ENCODE assay signal across 8 cellular contexts in genomic region chr17:17812211-17813054, GRCh38. TPM values are rescaled to one million over a fixed set of nuclear protein-coding genes. Genes with fewer than 3 reads are reported as not detected.
A peak's percentile ranks its signal among the peaks of the same experiment; 100 is the strongest.
DNase-seq lines count a peak whose midpoint lies in the region; ATAC-seq and TF ChIP-seq lines count a peak whose summit lies in the region.

No MANE protein-coding gene starts in this region.

- H3K18ac ChIP-seq in mesenchymal stem cell (ENCODE audit: low read depth in 1 of 2, low read length in 2 of 2): peak overlapping the region; percentile 35 to 49

- H3K79me1 ChIP-seq in mesenchymal stem cell (replicated peaks; ENCODE audit: low read length, poor library complexity, severe bottlenecking): peaks cover 6% of the 10 kb centered on the region

- H3K27me3 ChIP-seq in mesenchymal stem cell (ENCODE audit: control insufficient read depth in 1 of 2, insufficient read depth in 1 of 2, low read length in 2 of 2): no peaks in the 10 kb centered on the region

- H3K4me1 Mint-ChIP-seq in activated CD4-positive, alpha-beta memory T cell treated with anti-CD3 and anti-CD28 coated beads for 36 hours (ENCODE audit: low read depth): peaks cover 4% of the 10 kb centered on the region

- H3K14ac ChIP-seq in mesenchymal stem cell (ENCODE audit: low read length in 2 of 2): no peak overlapping the region

- H3K4me3 ChIP-seq in mesenchymal stem cell (ENCODE audit: insufficient read depth in 1 of 2, low read depth in 1 of 2, low read length in 2 of 2): no peak overlapping the region

- no peak for ATAC-seq in HG03135 (IDR thresholded peaks at IDR 0.05; ENCODE audit: unreplicated experiment)
- ATAC-seq in GM21737 (IDR thresholded peaks at IDR 0.05; ENCODE audit: unreplicated experiment): no peak

- no peak overlapping the region for H3K9ac ChIP-seq in mesenchymal stem cell (ENCODE audit: low read length)

- no peak overlapping the region for H2AFZ ChIP-seq in mesenchymal stem cell (ENCODE audit: low read depth, low read length)

- no peak overlapping the region for H2BK5ac ChIP-seq in mesenchymal stem cell (ENCODE audit: low read depth, low read length, poor library complexity, severe bottlenecking)

- H3K9me3 Mint-ChIP-seq in activated CD4-positive, alpha-beta memory T cell treated with anti-CD3 and anti-CD28 coated beads for 36 hours: no peaks in the 10 kb centered on the region

- intact Hi-C loops in activated CD4-positive, alpha-beta memory T cell treated with anti-CD3 and anti-CD28 coated beads for 36 hours (cut with micrococcal nuclease): loop anchor here (1.0 kb wide), 2 partner anchors 48 to 107 kb away; no protein-coding TSS in a partner anchor

- no peaks in the 10 kb centered on the region for H3K27me3 Mint-ChIP-seq in activated CD4-positive, alpha-beta memory T cell treated with anti-CD3 and anti-CD28 coated beads for 36 hours

- no peak overlapping the region for H3K27ac ChIP-seq in mesenchymal stem cell (ENCODE audit: low read length, poor library complexity, severe bottlenecking)

- TF ChIP-seq CTCF in GM10248 (IDR thresholded peaks at IDR 0.05; ENCODE audit: control extremely low read depth, extremely low read depth, low read depth, missing control alignments): peak; percentile 99

- DNase-seq in GM10248 (ENCODE audit: extremely low spot score) (peak; percentile 88), LHCN-M2 (ENCODE audit: low read depth) (peak; percentile 43), mesenchymal stem cell (peak; percentile 74)
- DNase-seq in activated CD4-positive, alpha-beta memory T cell treated with anti-CD3 and anti-CD28 coated beads for 36 hours: peak; percentile 73
- peak; percentile 57 for DNase-seq in effector CD4-positive, alpha-beta T cell
- DNase-seq in stimulated activated CD8-positive, alpha-beta memory T cell treated with anti-CD3 and anti-CD28 coated beads, Interleukin-4, amount 100 ng/mL, for 1 hour (ENCODE audit: low read depth in 2 of 2, low spot score in 1 of 2): peak; percentile 44 to 52

- H3K9me3 ChIP-seq in mesenchymal stem cell (ENCODE audit: control insufficient read depth, low read length): no peaks in the 10 kb centered on the region

- H3K23ac ChIP-seq in mesenchymal stem cell (ENCODE audit: low read length in 2 of 2): no peak overlapping the region

- H3K4me1 ChIP-seq in mesenchymal stem cell (ENCODE audit: control insufficient read depth, insufficient read depth, low read depth, low read length): peaks cover 41% of the 10 kb centered on the region

- H2BK120ac ChIP-seq in mesenchymal stem cell (ENCODE audit: low read depth, low read length): no peak overlapping the region

- H4K8ac ChIP-seq in mesenchymal stem cell (ENCODE audit: low read length): peak overlapping the region; percentile 67

- H3K27ac Mint-ChIP-seq in activated CD4-positive, alpha-beta memory T cell treated with anti-CD3 and anti-CD28 coated beads for 36 hours: peak overlapping the region; percentile 38

- peak overlapping the region in 1 of 2 experiments; percentile 8 for H2BK12ac ChIP-seq in mesenchymal stem cell (ENCODE audit: low read length in 2 of 2)

- H4K91ac ChIP-seq in mesenchymal stem cell (ENCODE audit: low read length): peak overlapping the region; percentile 21

- H2AK5ac ChIP-seq in mesenchymal stem cell (ENCODE audit: low read length, severe bottlenecking): no peak overlapping the region

- CTCF ChIA-PET in GM10248 (lab: Yijun Ruan, JAX): interaction anchor here (0.6 to 7.7 kb wide), 29 partner anchors 8 to 221 kb away, joined by 3 to 93 read pairs (median 6); no protein-coding TSS in a partner anchor
- CTCF ChIA-PET in activated CD4-positive, alpha-beta memory T cell treated with anti-CD3 and anti-CD28 coated beads for 36 hours (lab: Charles Lee): interaction anchor here (0.7 to 9.5 kb wide), 19 partner anchors 8 to 221 kb away, joined by 3 to 173 read pairs (median 5); partner anchors contain the start of gene SREBF1

- peaks cover 36% of the 10 kb centered on the region for H3K36me3 Mint-ChIP-seq in activated CD4-positive, alpha-beta memory T cell treated with anti-CD3 and anti-CD28 coated beads for 36 hours

- no peak overlapping the region for H3K4me3 Mint-ChIP-seq in activated CD4-positive, alpha-beta memory T cell treated with anti-CD3 and anti-CD28 coated beads for 36 hours

- H3K36me3 ChIP-seq in mesenchymal stem cell (ENCODE audit: control insufficient read depth in 1 of 2, insufficient read depth in 2 of 2, low read depth in 1 of 2, low read length in 2 of 2): peaks cover 63 to 76% of the 10 kb centered on the region in 2 experiments

- peak overlapping the region; percentile 12 for H2BK15ac ChIP-seq in mesenchymal stem cell (ENCODE audit: low read depth, poor library complexity, severe bottlenecking)

- H3K4ac ChIP-seq in mesenchymal stem cell (ENCODE audit: low read depth in 1 of 2, low read length in 2 of 2): peak overlapping the region in 1 of 2 experiments; percentile 26

- WGBS in mesenchymal stem cell: 65% methylated on average over 59 of the region's 59 CpGs

- H3K4me2 ChIP-seq in mesenchymal stem cell (ENCODE audit: low read length, poor library complexity, severe bottlenecking): no peak overlapping the region

- POLR2A ChIA-PET in GM10248 (lab: Yijun Ruan, JAX): no interaction called here
- POLR2A ChIA-PET in activated CD4-positive, alpha-beta memory T cell treated with anti-CD3 and anti-CD28 coated beads for 36 hours (lab: Charles Lee): interaction anchor here (1.1 to 3.0 kb wide), 2 partner anchors 23 to 29 kb away, joined by 3 to 10 read pairs; partner anchors contain the start of gene SREBF1

RNA-seq across cellular contexts. Expression of gene SREBF1, which starts 24.4 kb away (rescaled TPM):
- 34.4 and 53.0 TPM in 2 replicates for total RNA-seq in LHCN-M2 (2014; rRNA removed)
- 11.9 TPM for polyA plus RNA-seq in LHCN-M2 (2012)
- total RNA-seq in activated CD4-positive, alpha-beta memory T cell treated with anti-CD3 and anti-CD28 coated beads for 36 hours: 100 to 1,000 TPM in 1 of 2 experiments, 10 to 100 TPM in 1; 93.7 to 106 TPM
- polyA plus RNA-seq in mesenchymal stem cell (2013, experiment 1 of 2): 89.9 TPM
- 89.1 TPM for polyA plus RNA-seq in mesenchymal stem cell (2013, experiment 2 of 2)
